2 cellular contexts compared by ENCODE assay signal in genomic region chr16:8590161-8590688, GRCh38.
TF ChIP-seq lines count a peak whose summit lies in the region.

TSS of gene TMEM114 (minus strand) at chr16:8590511. CDS start at chr16:8589838, 673 bp downstream.

TF ChIP-seq in H1, 55 proteins besides CTCF, POLR2A, EP300 and RAD21:
- TF ChIP-seq RBBP5 (IDR thresholded peaks at IDR 0.05; ENCODE audit: borderline replicate concordance, low read depth, low read length): no peak
- TF ChIP-seq MAX (IDR thresholded peaks at IDR 0.05): peak; percentile 33; the same call in 1 of the 2 replicates
- TF ChIP-seq EZH2 (IDR thresholded peaks at IDR 0.05; ENCODE audit: low read depth, low read length, severe bottlenecking): peak; percentile 11
- no peak for TF ChIP-seq RNF2 (IDR thresholded peaks at IDR 0.05; ENCODE audit: borderline replicate concordance, low read depth, low read length, missing control alignments, poor library complexity, severe bottlenecking)
- no peak for TF ChIP-seq TCF12 (IDR thresholded peaks at IDR 0.05; ENCODE audit: low read depth, low read length)
- no peak for TF ChIP-seq KDM5A (IDR thresholded peaks at IDR 0.05; ENCODE audit: low read length)
- peak; percentile 57 for TF ChIP-seq SUZ12 (IDR thresholded peaks at IDR 0.05; ENCODE audit: low read length)
- TF ChIP-seq CREB1 (IDR thresholded peaks at IDR 0.05): no peak

TF ChIP-seq in neural cell, 6 proteins besides CTCF, POLR2A, EP300 and RAD21:
- no peak for TF ChIP-seq POLR2AphosphoS5 (IDR thresholded peaks at IDR 0.05)
- TF ChIP-seq REST (IDR thresholded peaks at IDR 0.05; ENCODE audit: borderline replicate concordance): no peak
- no peak for TF ChIP-seq EZH2 (IDR thresholded peaks at IDR 0.05; ENCODE audit: borderline replicate concordance, insufficient read depth, low read length, poor library complexity, severe bottlenecking)
- TF ChIP-seq TAF1 (IDR thresholded peaks at IDR 0.05; ENCODE audit: low read depth): no peak
- TF ChIP-seq SMC3 (conservative IDR thresholded peaks at IDR 0.05; ENCODE audit: poor library complexity): no peak
TF ChIP-seq in neural cell: peak in this region for 0.
